Comparison of ENCODE assay signal across 20 cellular contexts in the genomic region with DNA sequence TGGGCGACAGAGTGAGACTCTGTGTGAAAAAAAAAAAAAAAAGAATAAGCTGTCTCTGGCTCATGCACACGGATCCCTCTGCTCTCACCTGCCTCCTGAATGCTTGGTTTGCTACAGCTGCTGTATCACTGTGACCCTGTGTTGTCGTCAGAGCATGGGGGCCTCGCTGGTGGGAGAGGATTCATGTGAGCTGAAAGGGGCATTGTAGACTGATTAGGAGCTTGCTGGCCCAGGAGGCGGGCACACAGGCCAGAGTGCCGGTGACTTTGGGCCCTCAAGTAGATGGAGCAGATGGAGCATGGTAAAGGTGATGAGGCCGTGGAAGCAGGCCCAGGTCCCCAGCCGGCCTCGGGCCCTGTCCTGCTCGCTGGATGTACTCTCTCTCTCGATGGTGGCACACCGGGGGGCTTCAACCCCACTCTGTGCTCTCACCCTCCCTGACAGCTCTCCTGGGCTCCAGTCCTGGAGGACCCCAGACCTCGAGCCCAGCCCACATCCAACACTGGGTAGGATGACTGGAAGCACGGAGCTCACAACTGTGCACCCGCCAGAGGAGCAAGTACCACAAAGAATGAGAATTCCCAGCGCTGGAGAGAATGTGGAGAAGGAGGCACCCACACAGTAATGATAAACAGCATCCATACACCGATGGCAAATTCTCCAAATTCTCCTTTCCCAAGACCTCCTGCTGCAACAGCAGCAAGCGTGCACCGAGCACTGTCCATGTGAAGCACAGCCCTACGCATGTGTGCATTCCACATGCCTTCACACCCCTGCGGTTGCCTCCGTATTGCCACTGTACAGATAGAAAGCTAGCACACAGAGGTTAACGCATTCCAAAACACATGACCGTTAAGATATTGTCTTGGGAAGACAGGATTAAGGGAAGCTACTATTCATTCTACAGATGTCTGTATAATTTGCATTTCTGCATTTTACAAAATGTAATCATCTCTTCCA. TPM values are rescaled to one million over a fixed set of nuclear protein-coding genes. Genes with fewer than 3 reads are reported as not detected.
"Had no signal": no experiment of that assay in that cellular context is flagged by ENCODE, and none has a peak within 500 bp of the region (broad histone marks: within the 10 kb centered on the region; RNA-seq: fewer than 3 reads in every experiment).

No MANE protein-coding gene starts in this region.

- H3K36me3 Mint-ChIP-seq: activated naive CD8-positive, alpha-beta T cell; naive thymus-derived CD4-positive, alpha-beta T cell had no signal

- H3K27ac ChIP-seq: brain microvascular endothelial cell, epithelial cell of prostate, gastrocnemius medialis, heart right ventricle, neutrophil, thyroid gland, vagina had no signal

- H3K9me3 ChIP-seq: gastrocnemius medialis, heart right ventricle, mucosa of descending colon, neutrophil, thyroid gland, vagina had no signal

- H3K36me3 ChIP-seq: brain microvascular endothelial cell, gastrocnemius medialis, heart right ventricle, neutrophil, thyroid gland, vagina had no signal

- H3K4me3 Mint-ChIP-seq: activated naive CD8-positive, alpha-beta T cell; dendritic cell treated with granulocyte-macrophage colony-stimulating factor and Interleukin-4, amounts not matched to agents 40 ng/mL and 50 ng/mL, for 4 days; naive thymus-derived CD4-positive, alpha-beta T cell had no signal

- H3K27me3 Mint-ChIP-seq: activated naive CD8-positive, alpha-beta T cell had no signal

- DNase-seq: activated CD4-positive, alpha-beta T cell treated with anti-CD3 and anti-CD28 coated beads, Interleukin-2, amount 50 U/mL, for 1 hour; activated gamma-delta T cell treated with Interleukin-2 at 50 U/mL for 16 hours; activated T-cell treated with anti-CD3 and anti-CD28 coated beads, Interleukin-2, amount 50 U/mL, for 48 hours; anterior cingulate cortex; brain microvascular endothelial cell; effector memory CD4-positive, alpha-beta T cell; gastrocnemius medialis; heart right ventricle; mucosa of descending colon; T1000; thyroid gland had no signal

- H3K4me1 ChIP-seq: gastrocnemius medialis, thyroid gland, vagina had no signal

- ATAC-seq: activated CD4-positive, CD25-positive, alpha-beta regulatory T cell treated with anti-CD3 and anti-CD28 coated beads, Interleukin-2, amount 50 U/mL, for 24 hours; gastrocnemius medialis; heart right ventricle; mucosa of descending colon; naive thymus-derived CD4-positive, alpha-beta T cell had no signal

- H3K4me2 ChIP-seq: smooth muscle cell had no signal

- H3K27me3 ChIP-seq: thyroid gland, vagina had no signal

- H3K9me3 Mint-ChIP-seq: dendritic cell treated with granulocyte-macrophage colony-stimulating factor and Interleukin-4, amounts not matched to agents 40 ng/mL and 50 ng/mL, for 4 days had no signal

- H3K4me3 ChIP-seq: gastrocnemius medialis, heart right ventricle, mucosa of descending colon, smooth muscle cell, thyroid gland, vagina had no signal

- H3K27ac Mint-ChIP-seq: activated naive CD8-positive, alpha-beta T cell; dendritic cell treated with granulocyte-macrophage colony-stimulating factor and Interleukin-4, amounts not matched to agents 40 ng/mL and 50 ng/mL, for 4 days; naive thymus-derived CD4-positive, alpha-beta T cell had no signal

RNA-seq across cellular contexts. Expression of a gene that starts 6.9 kb away (rescaled TPM):
- total RNA-seq: smooth muscle cell had no signal
- polyA plus RNA-seq: smooth muscle cell had no signal

RNA-seq across cellular contexts. Expression of a gene that starts 51.2 kb away (rescaled TPM):
- total RNA-seq: gastrocnemius medialis, mucosa of descending colon, SK-MEL-5, smooth muscle cell, vagina had no signal
- polyA plus RNA-seq: naive thymus-derived CD4-positive, alpha-beta T cell; smooth muscle cell had no signal
